9 cellular contexts compared by ENCODE assay signal in the genomic region with DNA sequence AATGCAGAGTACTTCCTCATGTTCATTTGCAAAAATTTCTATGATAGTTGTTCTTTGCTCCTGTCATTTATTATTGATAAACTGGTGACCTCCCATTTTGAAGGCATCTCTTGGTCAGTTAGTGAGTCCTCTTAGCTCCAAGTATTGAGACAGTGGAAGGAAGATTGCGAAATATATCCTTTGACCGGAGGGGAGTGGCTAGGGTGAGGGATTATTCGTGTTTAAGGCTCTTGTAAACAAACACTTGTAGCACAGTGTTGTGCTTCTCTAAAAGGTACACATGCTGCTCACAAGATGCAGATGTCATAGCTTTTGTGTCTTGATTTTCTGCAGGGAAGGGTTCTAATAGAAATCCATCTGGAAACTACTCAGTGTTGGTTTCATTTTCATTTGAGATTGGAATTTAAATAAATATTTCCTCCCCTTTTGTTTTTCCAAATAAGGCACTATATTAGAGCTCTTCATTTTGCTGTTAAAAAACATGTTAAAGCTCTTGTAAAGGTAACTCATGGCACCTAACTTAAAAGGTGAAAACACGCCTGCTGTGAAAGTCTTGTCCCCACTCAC. TPM values are rescaled to one million over a fixed set of nuclear protein-coding genes. Genes with fewer than 3 reads are reported as not detected.
DNase-seq lines count a peak whose midpoint lies in the region; ATAC-seq and TF ChIP-seq lines count a peak whose summit lies in the region.
"Had no signal": no experiment of that assay in that cellular context is flagged by ENCODE, and none has a peak within 500 bp of the region (broad histone marks: within the 10 kb centered on the region; RNA-seq: fewer than 3 reads in every experiment).

No MANE protein-coding gene starts in this region.

- 17 to 20% methylated on average over 4 of the region's 4 CpGs for WGBS in body of pancreas, 2 donors
- whole genome bisulfite sequencing in right lobe of liver (ENCODE audit: insufficient coverage, low coverage, low lambda C conversion rate, missing lambda C conversion rate): 17% methylated on average over 4 of the region's 4 CpGs

- peak overlapping the region; percentile 67 for H3K27ac Mint-ChIP-seq in stimulated activated naive CD8-positive, alpha-beta T cell treated with anti-CD3 and anti-CD28 coated beads, Interleukin-15, Interleukin-2, amounts not matched to agents 100 ng/mL and 50 ng/mL, for 24 hours

- H3K27ac ChIP-seq in body of pancreas: peak overlapping the region in 3 of 4 donors; percentile 38 to 51 (median 40)
- H3K27ac ChIP-seq in right lobe of liver: peak overlapping the region in 2 of 3 donors; percentile 33 to 52
- H3K27ac ChIP-seq: epithelial cell of prostate had no signal

- peaks cover 19% of the 10 kb centered on the region for H3K4me1 Mint-ChIP-seq in stimulated activated naive CD8-positive, alpha-beta T cell treated with anti-CD3 and anti-CD28 coated beads, Interleukin-15, Interleukin-2, amounts not matched to agents 100 ng/mL and 50 ng/mL, for 24 hours (ENCODE audit: low read depth)

- no peak for DNase-seq in stimulated activated naive CD8-positive, alpha-beta T cell treated with anti-CD3 and anti-CD28 coated beads, Interleukin-15, Interleukin-2, amounts not matched to agents 100 U/mL and 50 U/mL, for 24 hours
- peak in 1 of 4 donors; percentile 14 for DNase-seq in body of pancreas
- DNase-seq in right lobe of liver: peak in 1 of 3 donors; percentile 62
- DNase-seq in HUDEP-2 (lab: John Stamatoyannopoulos, UW; ENCODE audit: unreplicated experiment in 76 of 76): no peak
- DNase-seq in GM19240 (ENCODE audit: insufficient read length, low spot score): no peak

- H3K4me3 ChIP-seq in body of pancreas (no peak overlapping the region), right lobe of liver (no peak overlapping the region)

- H3K36me3 Mint-ChIP-seq in stimulated activated naive CD8-positive, alpha-beta T cell treated with anti-CD3 and anti-CD28 coated beads, Interleukin-15, Interleukin-2, amounts not matched to agents 100 ng/mL and 50 ng/mL, for 24 hours (ENCODE audit: low read depth): peaks cover 14% of the 10 kb centered on the region

- H3K4me3 Mint-ChIP-seq in stimulated activated naive CD8-positive, alpha-beta T cell treated with anti-CD3 and anti-CD28 coated beads, Interleukin-15, Interleukin-2, amounts not matched to agents 100 ng/mL and 50 ng/mL, for 24 hours: no peak overlapping the region

- intact Hi-C loops in body of pancreas (cut with DNase I) (no loop called here), right lobe of liver (cut with DNase I) (no loop called here)

- TF ChIP-seq POLR2A in body of pancreas (IDR thresholded peaks at IDR 0.05) (no peak), right lobe of liver (IDR thresholded peaks at IDR 0.05) (no peak), GM18505 (IDR thresholded peaks at IDR 0.05; ENCODE audit: borderline replicate concordance, extremely low read depth, insufficient read depth, insufficient read length) (no peak)

- H3K27me3 ChIP-seq in body of pancreas: no peaks in the 10 kb centered on the region
- H3K27me3 ChIP-seq in right lobe of liver: no peaks in the 10 kb centered on the region

- TF ChIP-seq CTCF in body of pancreas (IDR thresholded peaks at IDR 0.05) (no peak), right lobe of liver (IDR thresholded peaks at IDR 0.05) (no peak)

- H3K9me3 Mint-ChIP-seq in stimulated activated naive CD8-positive, alpha-beta T cell treated with anti-CD3 and anti-CD28 coated beads, Interleukin-15, Interleukin-2, amounts not matched to agents 100 ng/mL and 50 ng/mL, for 24 hours: no peaks in the 10 kb centered on the region

- H3K4me1 ChIP-seq in body of pancreas (peaks cover 10% of the 10 kb centered on the region), right lobe of liver (peaks cover 0 to 15% (median 3%) of the 10 kb centered on the region in 4 donors)

- H3K27me3 Mint-ChIP-seq in stimulated activated naive CD8-positive, alpha-beta T cell treated with anti-CD3 and anti-CD28 coated beads, Interleukin-15, Interleukin-2, amounts not matched to agents 100 ng/mL and 50 ng/mL, for 24 hours: no peaks in the 10 kb centered on the region

- no peaks in the 10 kb centered on the region for H3K9me3 ChIP-seq in body of pancreas
- no peaks in the 10 kb centered on the region for H3K9me3 ChIP-seq in right lobe of liver

- ATAC-seq in stimulated activated naive CD8-positive, alpha-beta T cell treated with anti-CD3 and anti-CD28 coated beads, Interleukin-15, Interleukin-2, amounts not matched to agents 100 U/mL and 50 U/mL, for 24 hours: no peak
- peak; percentile 62 for ATAC-seq in body of pancreas
- peak; percentile 97 to 99 (median 98) for ATAC-seq in right lobe of liver
- ATAC-seq in HG02623 (IDR thresholded peaks at IDR 0.05; ENCODE audit: unreplicated experiment): no peak
- ATAC-seq in GM18505 (IDR thresholded peaks at IDR 0.05; ENCODE audit: unreplicated experiment): no peak

- H3K36me3 ChIP-seq in body of pancreas (replicated peaks in 1 of 2; ENCODE audit: insufficient read depth in 1 of 2, low read depth in 2 of 2) (no peaks in the 10 kb centered on the region), right lobe of liver (peaks cover 0 to 2% (median 0%) of the 10 kb centered on the region in 4 donors)

RNA-seq across cellular contexts. Expression of a gene that starts 21.8 kb away (rescaled TPM):
- total RNA-seq in body of pancreas: 10 to 100 TPM; 10.9 to 12.9 TPM
- 1 to 10 TPM; 3.9 to 9.3 (median 7.3) TPM for total RNA-seq in right lobe of liver

Comparison
In these comparisons a context has a peak if more than half of its experiments do, and no peak if none do; other contexts are left out.
1. ATAC-seq: peak in body of pancreas (single experiment) and right lobe of liver (4 of 4); none in stimulated activated naive CD8-positive, alpha-beta T cell treated with anti-CD3 and anti-CD28 coated beads, Interleukin-15, Interleukin-2, amounts not matched to agents 100 U/mL and 50 U/mL, for 24 hours (single experiment), HG02623 (single experiment) and GM18505 (single experiment).